Comparison of ENCODE assay signal across 1 cellular context in genomic region chr6:166954118-166954713, GRCh38.
TF ChIP-seq lines count a peak whose summit lies in the region.

No MANE protein-coding gene starts in this region.

TF ChIP-seq in GM12878, 131 proteins besides CTCF, POLR2A, EP300 and RAD21:
- TF ChIP-seq FOS (IDR thresholded peaks at IDR 0.05; ENCODE audit: borderline replicate concordance, extremely low read depth, insufficient read length) (no peak), NRF1 (conservative IDR thresholded peaks at IDR 0.05; ENCODE audit: low read depth, low read length) (no peak), RB1 (IDR thresholded peaks at IDR 0.05; ENCODE audit: borderline replicate concordance) (no peak), SMARCA5 (IDR thresholded peaks at IDR 0.05) (no peak), MTA2 (IDR thresholded peaks at IDR 0.05; ENCODE audit: low read depth) (no peak), ZBTB40 (IDR thresholded peaks at IDR 0.05; ENCODE audit: borderline replicate concordance) (no peak), YBX1 (IDR thresholded peaks at IDR 0.05) (no peak), ZNF207 (IDR thresholded peaks at IDR 0.05; ENCODE audit: borderline replicate concordance) (no peak)
TF ChIP-seq in GM12878: peak in this region for 0.
